In genomic region chr3:149970716-149971402, GRCh38 we compare ENCODE assay signal across 8 cellular contexts. TPM values are rescaled to one million over a fixed set of nuclear protein-coding genes. Genes with fewer than 3 reads are reported as not detected.
DNase-seq lines count a peak whose midpoint lies in the region; ATAC-seq and TF ChIP-seq lines count a peak whose summit lies in the region.

A gene with protein sequence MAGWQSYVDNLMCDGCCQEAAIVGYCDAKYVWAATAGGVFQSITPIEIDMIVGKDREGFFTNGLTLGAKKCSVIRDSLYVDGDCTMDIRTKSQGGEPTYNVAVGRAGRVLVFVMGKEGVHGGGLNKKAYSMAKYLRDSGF (minus strand): TSS chr3:149970895. CDS start chr3:149970856, 39 bp downstream.

- H3K27me3 ChIP-seq in BLaER1 (no peaks in the 10 kb centered on the region), PC-9 (ENCODE audit: insufficient read depth, low read depth) (no peaks in the 10 kb centered on the region)

- H3K9ac ChIP-seq in BLaER1 = peak within 1 kb of the TSS; percentile 85

- POLR2A ChIA-PET in PC-9 (lab: Charles Lee; ENCODE audit: unreplicated experiment) = interaction anchor here (0.6 to 1.6 kb wide), 5 partner anchors 213 to 523 kb away, joined by 3 to 11 read pairs (median 4); no protein-coding TSS in a partner anchor

- H3K36me3 Mint-ChIP-seq in natural killer cell = no peaks in the 10 kb centered on the region

- peaks cover 47% of the 10 kb centered on the region for H3K79me2 ChIP-seq in PC-9 (ENCODE audit: low read depth)

- DNase-seq in PC-9 (peak; percentile 38 to 74), fibroblast of peridontal ligament (ENCODE audit: extremely low read depth) (peak; percentile 68), natural killer cell (peak; percentile 51)
- DNase-seq in activated effector memory CD4-positive, alpha-beta T cell treated with Interleukin-2 at 50 U/mL for 16 hours = peak; percentile 46
- DNase-seq in stimulated activated naive CD4-positive, alpha-beta T cell treated with Interleukin-2 at 50 U/mL for 16 hours (lab: John Stamatoyannopoulos, UW) = peak; percentile 50

- H3K9me3 ChIP-seq in BLaER1 (no peaks in the 10 kb centered on the region), PC-9 (ENCODE audit: insufficient read depth, low read depth) (no peaks in the 10 kb centered on the region)

- H3K4me2 ChIP-seq in BLaER1 (peak within 1 kb of the TSS; percentile 87), PC-9 (peak within 1 kb of the TSS; percentile 97)

- no peak for TF ChIP-seq CTCF in PC-9 (conservative IDR thresholded peaks at IDR 0.05)
- no peak for TF ChIP-seq CTCF in natural killer cell (IDR thresholded peaks at IDR 0.05)

- H4K20me1 ChIP-seq in BLaER1 (peaks cover 30% of the 10 kb centered on the region), PC-9 (ENCODE audit: insufficient read depth) (peaks cover 6% of the 10 kb centered on the region; the same call in 1 of the 2 replicates)

- no peaks in the 10 kb centered on the region for H3K9me3 Mint-ChIP-seq in natural killer cell

- H3K36me3 ChIP-seq in BLaER1 (peaks cover 5% of the 10 kb centered on the region), PC-9 (ENCODE audit: low read depth) (peaks cover 19% of the 10 kb centered on the region)

- ATAC-seq in GM19395 (IDR thresholded peaks at IDR 0.05; ENCODE audit: unreplicated experiment) = peak; percentile 42
- peak; percentile 37 for ATAC-seq in HG03521 (IDR thresholded peaks at IDR 0.05; ENCODE audit: unreplicated experiment)
- peak; percentile 67 to 71 (median 69) for ATAC-seq in natural killer cell

- peaks cover 20 to 26% of the 10 kb centered on the region in 2 donors for H3K4me1 Mint-ChIP-seq in natural killer cell

- H2AFZ ChIP-seq in PC-9 = peak within 1 kb of the TSS; percentile 92

- CTCF ChIA-PET in PC-9 (lab: Charles Lee) = interaction anchor here (0.6 to 1.6 kb wide), 5 partner anchors 213 to 790 kb away, joined by 3 to 8 read pairs (median 6); no protein-coding TSS in a partner anchor

- BruUV-seq in PC-9 (replicated peaks; lab: Mats Ljungman, UMichigan) = no TSS peak

- peaks cover 28% of the 10 kb centered on the region for H3K4me1 ChIP-seq in BLaER1
- H3K4me1 ChIP-seq in PC-9 (replicated peaks; ENCODE audit: insufficient read depth) = peaks cover 35% of the 10 kb centered on the region

- no peaks in the 10 kb centered on the region for H3K9me2 ChIP-seq in PC-9 (ENCODE audit: insufficient read depth)

- intact Hi-C loops in PC-9 (cut with micrococcal nuclease; ENCODE audit: unreplicated experiment) (loop anchor here (5.0 kb wide), 2 partner anchors 376 to 699 kb away; no protein-coding TSS in a partner anchor), natural killer cell (cut with micrococcal nuclease) (no loop called here)

- peak within 1 kb of the TSS; percentile 84 for H3K27ac ChIP-seq in BLaER1
- peak within 1 kb of the TSS; percentile 88 for H3K27ac ChIP-seq in PC-9

- peak within 1 kb of the TSS; percentile 87 for H3K4me3 ChIP-seq in BLaER1
- H3K4me3 ChIP-seq in PC-9 = peak within 1 kb of the TSS; percentile 78

- peaks cover 23 to 29% of the 10 kb centered on the region in 2 donors for H3K27me3 Mint-ChIP-seq in natural killer cell (ENCODE audit: low read depth in 2 of 2)

- peak within 1 kb of the TSS; percentile 96 for H3K4me3 Mint-ChIP-seq in natural killer cell

- H3K27ac Mint-ChIP-seq in natural killer cell = peak within 1 kb of the TSS; percentile 59 to 75

- H3F3A ChIP-seq in PC-9 (ENCODE audit: insufficient read depth, low read depth) = peaks cover 11% of the 10 kb centered on the region; the same call in 1 of the 2 replicates

RNA-seq across cellular contexts. Expression of the gene that starts here (rescaled TPM):
- total RNA-seq in PC-9 (2021) (164 and 187 TPM in 2 replicates), natural killer cell (1 to 10 TPM; 3.4 to 4.9 (median 4.8) TPM)

Comparison
In these comparisons a context has a peak if more than half of its experiments do, and no peak if none do; other contexts are left out.
1. Peak in every context shown above with its lines: DNase-seq, ATAC-seq, H3K4me3 ChIP-seq and H3K27ac ChIP-seq.
2. RNA of the gene that starts here (total RNA-seq): 164 to 187 TPM in PC-9; 3.4 to 4.9 TPM in natural killer cell; every median in the first group is over 10 times any median in the second.